ENCODE assay signal across 16 cellular contexts in genomic region chr19:47155141-47155540, GRCh38. TPM values are rescaled to one million over a fixed set of nuclear protein-coding genes. Genes with fewer than 3 reads are reported as not detected.
A peak's percentile ranks its signal among the peaks of the same experiment; 100 is the strongest.
DNase-seq lines count a peak whose midpoint lies in the region; ATAC-seq and TF ChIP-seq lines count a peak whose summit lies in the region.
"Had no signal": no experiment of that assay in that cellular context is flagged by ENCODE, and none has a peak within 500 bp of the region (broad histone marks: within the 10 kb centered on the region; RNA-seq: fewer than 3 reads in every experiment).

No MANE protein-coding gene starts in this region.

- no peak overlapping the region for H3K4me3 ChIP-seq in transverse colon
- H3K4me3 ChIP-seq: cardiac muscle cell, smooth muscle cell, uterus had no signal

- no peaks in the 10 kb centered on the region for H3K27me3 Mint-ChIP-seq in activated naive CD4-positive, alpha-beta T cell treated with anti-CD3 and anti-CD28 coated beads, Interleukin-2, amount 10 ng/mL, durations not matched to agents 7 days and 5 days
- no peaks in the 10 kb centered on the region for H3K27me3 Mint-ChIP-seq in central memory CD8-positive, alpha-beta T cell
- H3K27me3 Mint-ChIP-seq in immature natural killer cell (ENCODE audit: low read depth in 3 of 3) (peaks cover 0 to 7% (median 0%) of the 10 kb centered on the region in 3 donors), CD14-positive monocyte (ENCODE audit: low read depth in 3 of 3) (peaks cover 0 to 5% (median 0%) of the 10 kb centered on the region in 3 donors)
- H3K27me3 Mint-ChIP-seq: activated B cell treated with CpG ODN at 0.5 μM for 24 hours had no signal

- ATAC-seq in central memory CD8-positive, alpha-beta T cell (replicated peaks; ENCODE audit: extremely low read depth, poor library complexity, severe bottlenecking), result no peak
- ATAC-seq in GM19351 (IDR thresholded peaks at IDR 0.05; ENCODE audit: unreplicated experiment), result no peak
- ATAC-seq: activated T-cell treated with anti-CD3 and anti-CD28 coated beads, Interleukin-2, amount 50 U/mL, for 4 hours; esophagus mucosa had no signal

- peaks cover 0 to 16% (median 6%) of the 10 kb centered on the region in 4 donors for H3K36me3 ChIP-seq in transverse colon
- H3K36me3 ChIP-seq: uterus had no signal

- no peak for DNase-seq in activated naive CD4-positive, alpha-beta T cell treated with anti-CD3 and anti-CD28 coated beads, Interleukin-2, amount 10 ng/mL, durations not matched to agents 7 days and 5 days
- no peak for DNase-seq in activated naive CD4-positive, alpha-beta T cell treated with Interleukin-2 at 50 U/mL for 16 hours
- no peak for DNase-seq in central memory CD8-positive, alpha-beta T cell (ENCODE audit: low spot score in 2 of 2)
- DNase-seq in immature natural killer cell, result no peak
- peak; percentile 17 for DNase-seq in transverse colon
- no peak for DNase-seq in CD14-positive monocyte (ENCODE audit: low spot score)
- DNase-seq in NCI-H1092 treated with DMSO at 0.1 percent for 48 hours (lab: John Stamatoyannopoulos, UW), result no peak
- DNase-seq: activated B cell treated with CpG ODN at 0.5 μM for 24 hours; activated T-cell treated with anti-CD3 and anti-CD28 coated beads, Interleukin-2, amount 50 U/mL, for 4 hours; islet precursor cell; NCI-H774 had no signal

- H3K27me3 ChIP-seq in transverse colon, result no peaks in the 10 kb centered on the region
- H3K27me3 ChIP-seq: cardiac muscle cell, uterus had no signal

- in situ Hi-C loops in transverse colon (cut with MboI; ENCODE audit: low pct_ligation_motif_present in 1 of 4, low pct_unique_long_range_greater_than_20kb in 1 of 4, low sequenced_read_pairs in 3 of 4), result loop anchor here in 1 of 4 donors (10.0 kb wide), 1 partner anchor 90 kb away; no protein-coding TSS in a partner anchor

- H3K27ac ChIP-seq in transverse colon, result peak overlapping the region; percentile 58 to 93 (median 79)
- H3K27ac ChIP-seq: cardiac muscle cell had no signal

- peak overlapping the region; percentile 74 for H3K27ac Mint-ChIP-seq in activated naive CD4-positive, alpha-beta T cell treated with anti-CD3 and anti-CD28 coated beads, Interleukin-2, amount 10 ng/mL, durations not matched to agents 7 days and 5 days
- H3K27ac Mint-ChIP-seq in central memory CD8-positive, alpha-beta T cell (ENCODE audit: low read depth), result peak overlapping the region; percentile 10
- peak overlapping the region in 4 of 6 donors; percentile 39 to 81 (median 59) for H3K27ac Mint-ChIP-seq in immature natural killer cell
- peak overlapping the region in 1 of 7 donors; percentile 45 for H3K27ac Mint-ChIP-seq in CD14-positive monocyte
- H3K27ac Mint-ChIP-seq: activated B cell treated with CpG ODN at 0.5 μM for 24 hours had no signal

- peaks cover 60% of the 10 kb centered on the region for H3K4me1 Mint-ChIP-seq in activated naive CD4-positive, alpha-beta T cell treated with anti-CD3 and anti-CD28 coated beads, Interleukin-2, amount 10 ng/mL, durations not matched to agents 7 days and 5 days
- peaks cover 39% of the 10 kb centered on the region for H3K4me1 Mint-ChIP-seq in central memory CD8-positive, alpha-beta T cell
- H3K4me1 Mint-ChIP-seq in immature natural killer cell (peaks cover 46 to 47% of the 10 kb centered on the region in 2 donors), CD14-positive monocyte (peaks cover 35% of the 10 kb centered on the region)

- H3K9me3 Mint-ChIP-seq in activated naive CD4-positive, alpha-beta T cell treated with anti-CD3 and anti-CD28 coated beads, Interleukin-2, amount 10 ng/mL, durations not matched to agents 7 days and 5 days, result no peaks in the 10 kb centered on the region
- no peaks in the 10 kb centered on the region for H3K9me3 Mint-ChIP-seq in central memory CD8-positive, alpha-beta T cell
- H3K9me3 Mint-ChIP-seq in immature natural killer cell (no peaks in the 10 kb centered on the region), CD14-positive monocyte (peaks cover 0 to 2% (median 0%) of the 10 kb centered on the region in 7 donors)
- H3K9me3 Mint-ChIP-seq: activated B cell treated with CpG ODN at 0.5 μM for 24 hours; activated T-cell treated with anti-CD3 and anti-CD28 coated beads, Interleukin-2, amount 50 U/mL, for 4 hours had no signal

- H3K36me3 Mint-ChIP-seq in activated naive CD4-positive, alpha-beta T cell treated with anti-CD3 and anti-CD28 coated beads, Interleukin-2, amount 10 ng/mL, durations not matched to agents 7 days and 5 days, result peaks cover 67% of the 10 kb centered on the region
- peaks cover 45% of the 10 kb centered on the region for H3K36me3 Mint-ChIP-seq in central memory CD8-positive, alpha-beta T cell (ENCODE audit: insufficient read depth)
- H3K36me3 Mint-ChIP-seq in immature natural killer cell, result peaks cover 24 to 37% (median 31%) of the 10 kb centered on the region in 3 donors
- H3K36me3 Mint-ChIP-seq in CD14-positive monocyte, result peaks cover 52 to 75% of the 10 kb centered on the region in 2 donors

- intact Hi-C loops in transverse colon (cut with DNase I; ENCODE audit: low total_unique reads), result loop anchor here (10.0 kb wide), 1 partner anchor 50 kb away; no protein-coding TSS in a partner anchor
- intact Hi-C loops in CD14-positive monocyte (cut with micrococcal nuclease), result loop anchor here in 1 of 2 donors (10.0 kb wide), 1 partner anchor 270 kb away; no protein-coding TSS in a partner anchor

- CTCF ChIA-PET in activated naive CD4-positive, alpha-beta T cell treated with anti-CD3 and anti-CD28 coated beads, Interleukin-2, amount 10 ng/mL, durations not matched to agents 7 days and 5 days (lab: Charles Lee), result interaction anchor here (1.0 to 1.6 kb wide), 2 partner anchors 9 to 119 kb away, joined by 3 read pairs; no protein-coding TSS in a partner anchor

- H3K9me3 ChIP-seq in transverse colon, result no peaks in the 10 kb centered on the region
- H3K9me3 ChIP-seq: uterus had no signal

- H3K4me1 ChIP-seq in transverse colon, result peaks cover 34 to 85% (median 73%) of the 10 kb centered on the region in 4 donors

- H3K4me3 Mint-ChIP-seq in activated naive CD4-positive, alpha-beta T cell treated with anti-CD3 and anti-CD28 coated beads, Interleukin-2, amount 10 ng/mL, durations not matched to agents 7 days and 5 days, result no peak overlapping the region
- H3K4me3 Mint-ChIP-seq in central memory CD8-positive, alpha-beta T cell, result peak overlapping the region; percentile 47
- H3K4me3 Mint-ChIP-seq in immature natural killer cell (peak overlapping the region in 4 of 5 donors; percentile 32 to 42 (median 41)), CD14-positive monocyte (no peak overlapping the region)
- H3K4me3 Mint-ChIP-seq: activated B cell treated with CpG ODN at 0.5 μM for 24 hours; activated T-cell treated with anti-CD3 and anti-CD28 coated beads, Interleukin-2, amount 50 U/mL, for 4 hours had no signal

- TF ChIP-seq CTCF in transverse colon (IDR thresholded peaks at IDR 0.05) (no peak), CD14-positive monocyte (IDR thresholded peaks at IDR 0.05) (no peak)

- no peak for TF ChIP-seq EP300 in transverse colon (IDR thresholded peaks at IDR 0.05; ENCODE audit: low read depth)

- no peak for TF ChIP-seq POLR2A in transverse colon (IDR thresholded peaks at IDR 0.05)

- 48 to 74% methylated on average over 5 to 7 of the region's 7 CpGs for WGBS in transverse colon (ENCODE audit: low coverage in 1 of 2), 2 donors

RNA-seq across cellular contexts. Expression of gene SAE1, which starts 24.5 kb away (rescaled TPM):
- polyA plus RNA-seq in immature natural killer cell, result 100 to 1,000 TPM; 111 to 159 (median 119) TPM
- 10 to 100 TPM; 27.3 to 85.4 (median 51.8) TPM for total RNA-seq in transverse colon
- 10 to 100 TPM; 46.5 to 54.2 TPM for polyA plus RNA-seq in CD14-positive monocyte

RNA-seq across cellular contexts. Expression of gene ZC3H4, which starts 41.6 kb away (rescaled TPM):
- polyA plus RNA-seq in immature natural killer cell (1 to 10 TPM in 2 of 3 donors, under 1 TPM in 1; 0.04 to 2.3 (median 1.1) TPM), CD14-positive monocyte (under 1 TPM; 0.24 to 0.60 TPM)
- 10 to 100 TPM; 25.4 to 32.2 (median 28.0) TPM for total RNA-seq in transverse colon

Comparison
In these comparisons a context has a peak if more than half of its experiments do, and no peak if none do; other contexts are left out.
1. H3K4me3 Mint-ChIP-seq: peak in central memory CD8-positive, alpha-beta T cell (single experiment) and immature natural killer cell (4 of 5); none in activated naive CD4-positive, alpha-beta T cell treated with anti-CD3 and anti-CD28 coated beads, Interleukin-2, amount 10 ng/mL, durations not matched to agents 7 days and 5 days (single experiment) and CD14-positive monocyte (0 of 2).